22 cellular contexts compared by ENCODE assay signal in genomic region chr2:84519332-84519957, GRCh38. TPM values are rescaled to one million over a fixed set of nuclear protein-coding genes. Genes with fewer than 3 reads are reported as not detected.
DNase-seq lines count a peak whose midpoint lies in the region; ATAC-seq, FAIRE-seq and TF ChIP-seq lines count a peak whose summit lies in the region.
"Had no signal": no experiment of that assay in that cellular context is flagged by ENCODE, and none has a peak within 500 bp of the region (broad histone marks: within the 10 kb centered on the region; RNA-seq: fewer than 3 reads in every experiment).

No MANE protein-coding gene starts in this region.

- H3K9ac ChIP-seq in GM12878 (ENCODE audit: control insufficient read depth, insufficient read depth, low read length), result no peak overlapping the region

- no peaks in the 10 kb centered on the region for H3K36me3 ChIP-seq in GM12878 (ENCODE audit: control insufficient read depth in 2 of 2, insufficient read depth in 2 of 2, low read length in 1 of 2)

- no peak overlapping the region for H3K4me2 ChIP-seq in GM12878 (ENCODE audit: control insufficient read depth, insufficient read depth)

- BruUV-seq in GM12878 (replicated peaks; lab: Mats Ljungman, UMichigan), result no TSS peak

- POLR2A ChIA-PET in GM12878 (lab: Charles Lee), result no interaction called here

- H3K4me1 ChIP-seq in GM12878 (ENCODE audit: control insufficient read depth, insufficient read depth, low read length), result no peaks in the 10 kb centered on the region

- TF ChIP-seq POLR2A in GM12878 (IDR thresholded peaks at IDR 0.05; ENCODE audit: low read depth, low read length), result no peak
- TF ChIP-seq POLR2A in lower leg skin (IDR thresholded peaks at IDR 0.05), result no peak

- H3K4me1 Mint-ChIP-seq in activated CD4-positive, alpha-beta T cell treated with anti-CD3 and anti-CD28 coated beads, Interleukin-2, amount 10 ng/mL, durations not matched to agents 24 days and 14 days, result peaks cover 11% of the 10 kb centered on the region
- peaks cover 17% of the 10 kb centered on the region for H3K4me1 Mint-ChIP-seq in endothelial cell (ENCODE audit: unreplicated experiment)

- no peak for FAIRE-seq in GM12878 (lab: Jason Lieb, UNC)
- FAIRE-seq: GM18507 had no signal

- RAD21 ChIA-PET in GM12878 (lab: Charles Lee; ENCODE audit: unreplicated experiment), result no interaction called here

- CTCF ChIA-PET in GM12878 (lab: Yijun Ruan, JAX), result interaction anchor here (2.4 kb wide), 1 partner anchor 406 kb away, joined by 6 read pairs; no protein-coding TSS in a partner anchor

- ATAC-seq in GM18499 (IDR thresholded peaks at IDR 0.05; ENCODE audit: insufficient read depth, unreplicated experiment) (peak; percentile 62), HG02973 (IDR thresholded peaks at IDR 0.05; ENCODE audit: unreplicated experiment) (peak; percentile 33), GM12878 (no peak; the same call in 2 of the 3 replicates)

- no peaks in the 10 kb centered on the region for H4K20me1 ChIP-seq in GM12878 (ENCODE audit: control insufficient read depth, insufficient read depth)

- H3K36me3 Mint-ChIP-seq in activated CD4-positive, alpha-beta T cell treated with anti-CD3 and anti-CD28 coated beads, Interleukin-2, amount 10 ng/mL, durations not matched to agents 24 days and 14 days (ENCODE audit: low read depth), result no peaks in the 10 kb centered on the region
- H3K36me3 Mint-ChIP-seq in endothelial cell (ENCODE audit: low read depth, unreplicated experiment), result peaks cover 5% of the 10 kb centered on the region

- no peak overlapping the region for H3K27ac ChIP-seq in GM12878 (ENCODE audit: control insufficient read depth, insufficient read depth)

- H3K4me3 Mint-ChIP-seq in activated CD4-positive, alpha-beta T cell treated with anti-CD3 and anti-CD28 coated beads, Interleukin-2, amount 10 ng/mL, durations not matched to agents 24 days and 14 days, result no peak overlapping the region
- no peak overlapping the region for H3K4me3 Mint-ChIP-seq in endothelial cell (ENCODE audit: unreplicated experiment)
- H3K4me3 Mint-ChIP-seq: CD4-positive, alpha-beta T cell had no signal

- intact Hi-C loops in activated CD4-positive, alpha-beta T cell treated with anti-CD3 and anti-CD28 coated beads, Interleukin-2, amount 10 ng/mL, durations not matched to agents 24 days and 14 days (cut with micrococcal nuclease), result loop anchor here (5.0 kb wide), 2 partner anchors 363 to 408 kb away; partner anchors contain the start of gene TRABD2A
- intact Hi-C loops in GM12878 (cut with micrococcal nuclease; ENCODE audit: unreplicated experiment), result no loop called here
- intact Hi-C loops in lower leg skin (cut with DNase I; ENCODE audit: low total_unique reads), result no loop called here

- SMC1A ChIA-PET in GM12878 (lab: Charles Lee; ENCODE audit: uncharacterized antibody, unreplicated experiment), result interaction anchor here (1.7 kb wide), 1 partner anchor 15 kb away, joined by 5 read pairs; no protein-coding TSS in a partner anchor

- peaks cover 36% of the 10 kb centered on the region for H3K27me3 Mint-ChIP-seq in activated CD4-positive, alpha-beta T cell treated with anti-CD3 and anti-CD28 coated beads, Interleukin-2, amount 10 ng/mL, durations not matched to agents 24 days and 14 days
- H3K27me3 Mint-ChIP-seq in endothelial cell (ENCODE audit: unreplicated experiment), result peaks cover 5% of the 10 kb centered on the region
- H3K27me3 Mint-ChIP-seq: CD4-positive, alpha-beta T cell had no signal

- peaks cover 11% of the 10 kb centered on the region for H3K9me3 Mint-ChIP-seq in activated CD4-positive, alpha-beta T cell treated with anti-CD3 and anti-CD28 coated beads, Interleukin-2, amount 10 ng/mL, durations not matched to agents 24 days and 14 days
- H3K9me3 Mint-ChIP-seq in endothelial cell (ENCODE audit: unreplicated experiment), result peaks cover 4% of the 10 kb centered on the region

- TF ChIP-seq CTCF in GM12878 (IDR thresholded peaks at IDR 0.05 in 2 of 3, conservative IDR thresholded peaks at IDR 0.05 in 1 of 3; ENCODE audit: control insufficient read depth in 2 of 3, extremely low read depth in 1 of 3, insufficient read depth in 1 of 3, low read depth in 3 of 3, low read length in 3 of 3) (no peak), endothelial cell (IDR thresholded peaks at IDR 0.05; ENCODE audit: unreplicated experiment) (no peak), lower leg skin (IDR thresholded peaks at IDR 0.05) (no peak)

- H3K9me3 ChIP-seq in GM12878 (replicated peaks; ENCODE audit: control insufficient read depth, insufficient read depth, low read length), result no peaks in the 10 kb centered on the region

- H2AFZ ChIP-seq in GM12878 (ENCODE audit: control insufficient read depth, low read depth, low read length), result no peak overlapping the region

- in situ Hi-C loops in GM12878 (cut with MboI), result no loop called here

- no peak overlapping the region for H3K4me3 ChIP-seq in GM12878
- no peak overlapping the region for H3K4me3 ChIP-seq in lower leg skin (ENCODE audit: low read depth, poor library complexity, severe bottlenecking)

- H3K27me3 ChIP-seq in GM12878 (replicated peaks in 1 of 2; ENCODE audit: control insufficient read depth in 2 of 2, insufficient read depth in 2 of 2, low read length in 1 of 2), result 0 out of 4 replicates have a peak, but pooled peaks cover 0 to 3% of the 10 kb centered on the region in 2 experiments

- TF ChIP-seq EP300 in GM12878 (IDR thresholded peaks at IDR 0.05; ENCODE audit: borderline replicate concordance in 1 of 2, control insufficient read depth in 1 of 2, low read depth in 2 of 2, low read length in 2 of 2), result no peak

- DNase-seq in activated CD4-positive, alpha-beta T cell treated with anti-CD3 and anti-CD28 coated beads, Interleukin-2, amount 10 ng/mL, durations not matched to agents 24 days and 14 days, result no peak
- no peak for DNase-seq in activated CD4-positive, alpha-beta T cell treated with anti-CD3 and anti-CD28 coated beads for 48 hours
- DNase-seq in GM12878 (ENCODE audit: low read depth, low spot score) (no peak), endothelial cell (ENCODE audit: low spot score) (no peak), superior temporal gyrus (ENCODE audit: extremely low spot score) (no peak), lower leg skin (ENCODE audit: low spot score in 2 of 2) (no peak)
- DNase-seq: 8988T; Calu3; CD4-positive, alpha-beta T cell; GF-D8; KBM-7; MV-4-11; NCI-H187; NCI-H2107; NCI-H2227 treated with DMSO at 0.1 percent for 48 hours; NCI-H510A treated with DMSO at 0.1 percent for 48 hours; NCI-H774; OCI-M1; Right ventricle myocardium superior had no signal

- TF ChIP-seq RAD21 in GM12878 (IDR thresholded peaks at IDR 0.05; ENCODE audit: insufficient read depth, low read depth, low read length), result no peak

- H3K79me2 ChIP-seq in GM12878 (ENCODE audit: control insufficient read depth, insufficient read depth, low read length), result no peaks in the 10 kb centered on the region

- peak overlapping the region; percentile 10 for H3K27ac Mint-ChIP-seq in activated CD4-positive, alpha-beta T cell treated with anti-CD3 and anti-CD28 coated beads, Interleukin-2, amount 10 ng/mL, durations not matched to agents 24 days and 14 days
- no peak overlapping the region for H3K27ac Mint-ChIP-seq in endothelial cell (ENCODE audit: unreplicated experiment)
- H3K27ac Mint-ChIP-seq: CD4-positive, alpha-beta T cell had no signal

TF ChIP-seq in GM12878, 131 proteins besides CTCF, POLR2A, EP300 and RAD21 (continues in another document):
- TF ChIP-seq NFIC (IDR thresholded peaks at IDR 0.05; ENCODE audit: low read depth, low read length) (no peak), ZBTB11 (CRISPR knock-in tag; IDR thresholded peaks at IDR 0.05) (no peak)

RNA-seq across cellular contexts. Expression of gene DNAH6, which starts 3.1 kb away (rescaled TPM):
- total RNA-seq in activated CD4-positive, alpha-beta T cell treated with anti-CD3 and anti-CD28 coated beads, Interleukin-2, amount 10 ng/mL, durations not matched to agents 24 days and 14 days, result 0.17 and 0.23 TPM in 2 replicates
- 2.8 and 2.9 TPM in 2 replicates for total RNA-seq in GM12878 (2013; cell fraction: nucleolus; rRNA removed)
- total RNA-seq in GM12878 (2014; rRNA removed) (0.16 and 1.0 TPM in 2 replicates), GM12878 (2014; rRNA removed; fragmentation: Illumina TruSeq; extraction: Trizol) (0.36 and 0.46 TPM in 2 replicates), GM12878 (2021) (0.31 and 0.35 TPM in 2 replicates), endothelial cell (ENCODE audit: unreplicated experiment) (7.8 TPM), lower leg skin (under 1 TPM; 0.02 to 0.72 (median 0.25) TPM)
- 0.09 TPM for polyA plus RNA-seq in GM12878 (2011; ENCODE audit: low read depth)
- polyA plus RNA-seq in GM12878 (2011; rRNA removed) (0.61 and 0.82 TPM in 2 replicates), GM12878 (2014; fragmentation: Illumina TruSeq; extraction: Trizol) (0.24 and 0.40 TPM in 2 replicates), GM12878 (2014; fragmentation: Nextera tagmentation; extraction: Ambion mirVana) (under 1 TPM; 0.07 to 0.27 TPM), GM12878 (2014; rRNA removed) (0.14 TPM in 2 replicates), GM12878 (2016; fragmentation: Nextera tagmentation; extraction: Ambion mirVana) (under 1 TPM; 0.24 to 0.53 TPM)
- 0.15 and 0.27 TPM in 2 replicates for polyA plus RNA-seq in GM12878 (2011; cell fraction: cytosol; rRNA removed)
- polyA plus RNA-seq in GM12878 (2011; cell fraction: nucleus; rRNA removed), result 0.72 and 0.87 TPM in 2 replicates
- polyA plus RNA-seq in GM12878 (2012), result 0.15 and 0.16 TPM in 2 replicates
- 0.82 and 0.95 TPM in 2 replicates for polyA minus RNA-seq in GM12878 (2011; rRNA and poly(A)+ RNA removed)
- polyA minus RNA-seq in GM12878 (2011; cell fraction: cytosol; rRNA and poly(A)+ RNA removed), result 0.10 and 0.27 TPM in 2 replicates
- polyA minus RNA-seq in GM12878 (2011; cell fraction: nucleus; rRNA and poly(A)+ RNA removed), result 0.77 and 1.2 TPM in 2 replicates
